ENCODE assay signal across 8 cellular contexts in the genomic region with DNA sequence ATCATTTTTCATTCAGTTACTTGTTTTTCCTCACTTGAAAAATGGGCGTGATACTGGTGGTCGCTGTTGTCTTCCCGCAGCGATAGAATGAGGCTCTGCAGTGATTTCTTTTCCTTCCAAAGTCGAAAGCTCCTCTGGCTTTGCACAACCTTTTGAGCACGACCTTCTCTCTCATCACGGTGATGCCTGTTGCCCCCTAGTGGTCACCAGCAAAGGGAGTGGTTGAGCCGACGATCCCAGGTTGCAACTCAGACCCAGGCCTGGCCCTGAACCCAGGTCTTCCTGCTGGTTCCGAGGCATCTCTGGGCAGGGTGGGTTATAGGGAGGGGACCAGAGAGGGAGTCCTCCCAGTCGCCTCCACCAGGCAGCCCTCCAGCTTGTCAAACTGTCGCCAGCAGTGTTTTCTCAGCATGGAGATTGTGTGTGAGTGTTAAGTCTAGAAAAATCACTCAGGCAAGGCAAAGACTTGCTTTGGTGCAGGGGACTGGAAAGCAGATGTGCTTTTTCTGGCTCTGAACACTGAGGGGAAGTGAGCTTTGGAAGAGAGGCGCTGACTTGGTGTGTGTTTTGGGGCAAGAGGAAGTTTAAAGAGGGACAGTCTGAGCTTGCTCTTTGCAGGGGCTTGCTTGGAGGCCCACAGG.
A peak's percentile ranks its signal among the peaks of the same experiment; 100 is the strongest.
DNase-seq lines count a peak whose midpoint lies in the region; ATAC-seq and TF ChIP-seq lines count a peak whose summit lies in the region.

No MANE protein-coding gene starts in this region.

- H3K9me3 Mint-ChIP-seq in activated naive CD4-positive, alpha-beta T cell treated with anti-CD3 and anti-CD28 coated beads, Interleukin-2, amount 10 ng/mL, durations not matched to agents 7 days and 5 days = no peaks in the 10 kb centered on the region
- H3K9me3 Mint-ChIP-seq in glutamatergic neuron (ENCODE audit: unreplicated experiment) = no peaks in the 10 kb centered on the region

- H3K27ac ChIP-seq in SJCRH30 = no peak overlapping the region
- H3K27ac ChIP-seq in trophoblast cell (ENCODE audit: low read depth, low read length) = no peak overlapping the region

- H3K4me3 ChIP-seq in SJCRH30 (no peak overlapping the region), trophoblast cell (ENCODE audit: low read depth, low read length) (no peak overlapping the region)

- CTCF ChIA-PET in activated naive CD4-positive, alpha-beta T cell treated with anti-CD3 and anti-CD28 coated beads, Interleukin-2, amount 10 ng/mL, durations not matched to agents 7 days and 5 days (lab: Charles Lee) = interaction anchor here (0.6 to 2.0 kb wide), 7 partner anchors 14 to 354 kb away, joined by 3 to 7 read pairs (median 3); no protein-coding TSS in a partner anchor

- H3K4me1 ChIP-seq in SJCRH30 (no peaks in the 10 kb centered on the region), trophoblast cell (ENCODE audit: control insufficient read depth in 1 of 2, insufficient read depth in 2 of 2, low read length in 2 of 2) (no peaks in the 10 kb centered on the region)

- H3K79me1 ChIP-seq in trophoblast cell (ENCODE audit: low read length) = no peaks in the 10 kb centered on the region

- no peak overlapping the region for H2AFZ ChIP-seq in trophoblast cell (ENCODE audit: insufficient read depth, low read length, poor library complexity)

- no peak overlapping the region for H4K12ac ChIP-seq in trophoblast cell (ENCODE audit: low read depth, low read length)

- H3K79me2 ChIP-seq in trophoblast cell (ENCODE audit: control insufficient read depth, insufficient read depth, low read length, poor library complexity) = no peaks in the 10 kb centered on the region

- TF ChIP-seq CTCF in glutamatergic neuron (IDR thresholded peaks at IDR 0.05; ENCODE audit: partially characterized antibody, unreplicated experiment) = peak; percentile 93

- no peak overlapping the region for H2AK5ac ChIP-seq in trophoblast cell (ENCODE audit: low read length)

- H3K27me3 ChIP-seq in SJCRH30 (peaks cover 14% of the 10 kb centered on the region; the same call in 1 of the 2 replicates), trophoblast cell (ENCODE audit: insufficient read depth, low read length) (no peaks in the 10 kb centered on the region)

- H3K18ac ChIP-seq in trophoblast cell (ENCODE audit: low read length) = no peak overlapping the region

- H3K14ac ChIP-seq in trophoblast cell (ENCODE audit: low read length) = no peak overlapping the region

- H3K23ac ChIP-seq in trophoblast cell (ENCODE audit: low read length) = no peak overlapping the region

- no peak overlapping the region for H2BK5ac ChIP-seq in trophoblast cell (ENCODE audit: low read depth, low read length, poor library complexity)

- no peak overlapping the region for H2BK12ac ChIP-seq in trophoblast cell (ENCODE audit: low read length)

- peaks cover 32% of the 10 kb centered on the region for H3K27me3 Mint-ChIP-seq in activated naive CD4-positive, alpha-beta T cell treated with anti-CD3 and anti-CD28 coated beads, Interleukin-2, amount 10 ng/mL, durations not matched to agents 7 days and 5 days
- H3K27me3 Mint-ChIP-seq in glutamatergic neuron (ENCODE audit: unreplicated experiment) = peaks cover 3% of the 10 kb centered on the region

- ATAC-seq in GM21528 (IDR thresholded peaks at IDR 0.05; ENCODE audit: low FRiP score, unreplicated experiment) = no peak

- DNase-seq in DMS153 treated with DMSO at 0.1 percent for 48 hours (lab: John Stamatoyannopoulos, UW; ENCODE audit: unreplicated experiment) = peak; percentile 42
- peak; percentile 77 for DNase-seq in HuH-7.5 (ENCODE audit: low spot score)
- DNase-seq in SJCRH30 = peak; percentile 61 to 78
- peak; percentile 60 for DNase-seq in activated naive CD4-positive, alpha-beta T cell treated with anti-CD3 and anti-CD28 coated beads, Interleukin-2, amount 10 ng/mL, durations not matched to agents 7 days and 5 days
- peak; percentile 75 for DNase-seq in glutamatergic neuron
- DNase-seq in trophoblast cell = peak; percentile 38 to 79
- DNase-seq in ureter (ENCODE audit: low spot score) = peak; percentile 62

- no peak overlapping the region for H3K4ac ChIP-seq in trophoblast cell (ENCODE audit: low read depth, low read length)

- H3K4me3 Mint-ChIP-seq in activated naive CD4-positive, alpha-beta T cell treated with anti-CD3 and anti-CD28 coated beads, Interleukin-2, amount 10 ng/mL, durations not matched to agents 7 days and 5 days = no peak overlapping the region
- H3K4me3 Mint-ChIP-seq in glutamatergic neuron (ENCODE audit: unreplicated experiment) = peak overlapping the region; percentile 72

- H3K4me2 ChIP-seq in trophoblast cell (ENCODE audit: low read length) = peak overlapping the region; percentile 48

- H3K4me1 Mint-ChIP-seq in activated naive CD4-positive, alpha-beta T cell treated with anti-CD3 and anti-CD28 coated beads, Interleukin-2, amount 10 ng/mL, durations not matched to agents 7 days and 5 days = peaks cover 2% of the 10 kb centered on the region
- no peaks in the 10 kb centered on the region for H3K4me1 Mint-ChIP-seq in glutamatergic neuron (ENCODE audit: low read depth, unreplicated experiment)

- H3K27ac Mint-ChIP-seq in activated naive CD4-positive, alpha-beta T cell treated with anti-CD3 and anti-CD28 coated beads, Interleukin-2, amount 10 ng/mL, durations not matched to agents 7 days and 5 days = no peak overlapping the region
- no peak overlapping the region for H3K27ac Mint-ChIP-seq in glutamatergic neuron (ENCODE audit: unreplicated experiment)

- H3K36me3 Mint-ChIP-seq in activated naive CD4-positive, alpha-beta T cell treated with anti-CD3 and anti-CD28 coated beads, Interleukin-2, amount 10 ng/mL, durations not matched to agents 7 days and 5 days = no peaks in the 10 kb centered on the region
- H3K36me3 Mint-ChIP-seq in glutamatergic neuron (ENCODE audit: unreplicated experiment) = no peaks in the 10 kb centered on the region

- H3K9ac ChIP-seq in trophoblast cell (ENCODE audit: low read length) = no peak overlapping the region

- H3K36me3 ChIP-seq in SJCRH30 (no peaks in the 10 kb centered on the region), trophoblast cell (ENCODE audit: control insufficient read depth in 1 of 2, insufficient read depth in 2 of 2, low read length in 2 of 2) (no peaks in the 10 kb centered on the region)

- H4K91ac ChIP-seq in trophoblast cell (ENCODE audit: low read depth, low read length) = no peak overlapping the region

- no peak overlapping the region for H4K8ac ChIP-seq in trophoblast cell (ENCODE audit: low read depth, low read length)

- H3K9me3 ChIP-seq in SJCRH30 (replicated peaks) = no peaks in the 10 kb centered on the region
- no peaks in the 10 kb centered on the region for H3K9me3 ChIP-seq in trophoblast cell (ENCODE audit: insufficient read depth, low read depth, low read length)

- WGBS in trophoblast cell (ENCODE audit: extremely low coverage, insufficient coverage, insufficient read length) = no CpG with 5 or more reads among the region's 13 CpGs

- H2BK120ac ChIP-seq in trophoblast cell (ENCODE audit: insufficient read depth, low read length, poor library complexity) = no peak overlapping the region
